1 cellular context compared by ENCODE assay signal in the genomic region with DNA sequence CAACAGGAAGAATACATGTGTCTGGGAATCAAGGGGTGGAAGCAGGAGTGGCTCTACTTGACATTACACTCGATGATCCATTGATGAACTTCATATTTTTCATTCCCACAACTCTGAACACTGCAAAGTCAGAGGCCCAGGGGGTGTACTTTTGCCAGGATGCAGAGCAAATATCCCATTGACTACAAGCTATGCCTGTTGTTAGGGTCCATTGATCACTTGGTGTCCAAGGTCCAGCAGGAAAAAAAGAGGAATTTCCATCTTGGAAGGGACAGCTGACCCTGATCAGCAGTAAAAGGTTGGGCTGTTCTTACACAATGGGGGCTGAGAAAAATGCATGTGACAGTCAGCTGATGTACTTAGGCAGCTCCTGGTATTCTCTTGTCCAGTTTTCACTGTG.
TF ChIP-seq lines count a peak whose summit lies in the region.

No MANE protein-coding gene starts in this region.

TF ChIP-seq in HepG2, 621 proteins besides CTCF, POLR2A, EP300 and RAD21 (continued from another document and continues in another):
- TF ChIP-seq ARID5B (CRISPR knock-in tag; IDR thresholded peaks at IDR 0.05) (peak; percentile 46; the same call in 1 of the 2 replicates), HNRNPLL (IDR thresholded peaks at IDR 0.05; ENCODE audit: low read depth, low read length, poor library complexity, severe bottlenecking) (no peak), NFRKB (IDR thresholded peaks at IDR 0.05) (no peak), ZNF496 (CRISPR knock-in tag; IDR thresholded peaks at IDR 0.05; ENCODE audit: insufficient replicate concordance) (no peak), ZIK1 (CRISPR knock-in tag; IDR thresholded peaks at IDR 0.05; ENCODE audit: borderline replicate concordance, low read depth) (no peak), STAG1 (CRISPR knock-in tag; IDR thresholded peaks at IDR 0.05) (no peak), TBL1XR1 (IDR thresholded peaks at IDR 0.05; ENCODE audit: borderline replicate concordance, low read length, partially characterized antibody) (no peak), PRPF4 (IDR thresholded peaks at IDR 0.05; ENCODE audit: low read depth, low read length, poor library complexity, severe bottlenecking) (no peak), BRCA1 (CRISPR knock-in tag; IDR thresholded peaks at IDR 0.05) (no peak), FOXM1 (CRISPR knock-in tag; IDR thresholded peaks at IDR 0.05) (no peak), ZNF12 (CRISPR knock-in tag; IDR thresholded peaks at IDR 0.05) (no peak), ZNF263 (CRISPR knock-in tag; IDR thresholded peaks at IDR 0.05) (no peak), ZSCAN25 (CRISPR knock-in tag; IDR thresholded peaks at IDR 0.05) (no peak), DMAP1 (CRISPR knock-in tag; IDR thresholded peaks at IDR 0.05) (no peak), PATZ1 (CRISPR knock-in tag; IDR thresholded peaks at IDR 0.05) (0 out of 2 replicates have a peak, but pooled peaks have one; percentile 18), POLR2G (IDR thresholded peaks at IDR 0.05; ENCODE audit: low read depth, low read length) (no peak), SOX6 (IDR thresholded peaks at IDR 0.05) (no peak), SOX6 (CRISPR knock-in tag; IDR thresholded peaks at IDR 0.05) (peak; percentile 66), ZNF572 (CRISPR knock-in tag; IDR thresholded peaks at IDR 0.05) (no peak), TFAP4 (IDR thresholded peaks at IDR 0.05; ENCODE audit: borderline replicate concordance, low read depth) (peak; percentile 88), NR2F2 (IDR thresholded peaks at IDR 0.05; ENCODE audit: borderline replicate concordance, low read depth) (no peak), NFYB (CRISPR knock-in tag; IDR thresholded peaks at IDR 0.05) (no peak), CHCHD3 (CRISPR knock-in tag; IDR thresholded peaks at IDR 0.05) (no peak), ERF (CRISPR knock-in tag; IDR thresholded peaks at IDR 0.05) (no peak), CEBPG (CRISPR knock-in tag; IDR thresholded peaks at IDR 0.05) (no peak), GABPA (IDR thresholded peaks at IDR 0.05; ENCODE audit: low read depth, low read length) (no peak), GABPA (CRISPR knock-in tag; IDR thresholded peaks at IDR 0.05; ENCODE audit: low read depth) (no peak; the same call in 1 of the 2 replicates), ZNF468 (CRISPR knock-in tag; IDR thresholded peaks at IDR 0.05) (no peak), MEIS2 (CRISPR knock-in tag; IDR thresholded peaks at IDR 0.05) (no peak)
- TF ChIP-seq, protein P1, sequence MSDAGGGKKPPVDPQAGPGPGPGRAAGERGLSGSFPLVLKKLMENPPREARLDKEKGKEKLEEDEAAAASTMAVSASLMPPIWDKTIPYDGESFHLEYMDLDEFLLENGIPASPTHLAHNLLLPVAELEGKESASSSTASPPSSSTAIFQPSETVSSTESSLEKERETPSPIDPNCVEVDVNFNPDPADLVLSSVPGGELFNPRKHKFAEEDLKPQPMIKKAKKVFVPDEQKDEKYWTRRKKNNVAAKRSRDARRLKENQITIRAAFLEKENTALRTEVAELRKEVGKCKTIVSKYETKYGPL (CRISPR knock-in tag; IDR thresholded peaks at IDR 0.05), result no peak
- TF ChIP-seq, protein P2, sequence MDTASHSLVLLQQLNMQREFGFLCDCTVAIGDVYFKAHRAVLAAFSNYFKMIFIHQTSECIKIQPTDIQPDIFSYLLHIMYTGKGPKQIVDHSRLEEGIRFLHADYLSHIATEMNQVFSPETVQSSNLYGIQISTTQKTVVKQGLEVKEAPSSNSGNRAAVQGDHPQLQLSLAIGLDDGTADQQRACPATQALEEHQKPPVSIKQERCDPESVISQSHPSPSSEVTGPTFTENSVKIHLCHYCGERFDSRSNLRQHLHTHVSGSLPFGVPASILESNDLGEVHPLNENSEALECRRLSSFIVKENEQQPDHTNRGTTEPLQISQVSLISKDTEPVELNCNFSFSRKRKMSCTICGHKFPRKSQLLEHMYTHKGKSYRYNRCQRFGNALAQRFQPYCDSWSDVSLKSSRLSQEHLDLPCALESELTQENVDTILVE (CRISPR knock-in tag; IDR thresholded peaks at IDR 0.05), result no peak
- TF ChIP-seq, protein P3, sequence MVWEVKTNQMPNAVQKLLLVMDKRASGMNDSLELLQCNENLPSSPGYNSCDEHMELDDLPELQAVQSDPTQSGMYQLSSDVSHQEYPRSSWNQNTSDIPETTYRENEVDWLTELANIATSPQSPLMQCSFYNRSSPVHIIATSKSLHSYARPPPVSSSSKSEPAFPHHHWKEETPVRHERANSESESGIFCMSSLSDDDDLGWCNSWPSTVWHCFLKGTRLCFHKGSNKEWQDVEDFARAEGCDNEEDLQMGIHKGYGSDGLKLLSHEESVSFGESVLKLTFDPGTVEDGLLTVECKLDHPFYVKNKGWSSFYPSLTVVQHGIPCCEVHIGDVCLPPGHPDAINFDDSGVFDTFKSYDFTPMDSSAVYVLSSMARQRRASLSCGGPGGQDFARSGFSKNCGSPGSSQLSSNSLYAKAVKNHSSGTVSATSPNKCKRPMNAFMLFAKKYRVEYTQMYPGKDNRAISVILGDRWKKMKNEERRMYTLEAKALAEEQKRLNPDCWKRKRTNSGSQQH (CRISPR knock-in tag; IDR thresholded peaks at IDR 0.05; ENCODE audit: low read depth), result no peak
- TF ChIP-seq, protein P4, sequence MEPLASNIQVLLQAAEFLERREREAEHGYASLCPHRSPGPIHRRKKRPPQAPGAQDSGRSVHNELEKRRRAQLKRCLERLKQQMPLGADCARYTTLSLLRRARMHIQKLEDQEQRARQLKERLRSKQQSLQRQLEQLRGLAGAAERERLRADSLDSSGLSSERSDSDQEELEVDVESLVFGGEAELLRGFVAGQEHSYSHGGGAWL (CRISPR knock-in tag; IDR thresholded peaks at IDR 0.05), result no peak
- TF ChIP-seq, protein P5, sequence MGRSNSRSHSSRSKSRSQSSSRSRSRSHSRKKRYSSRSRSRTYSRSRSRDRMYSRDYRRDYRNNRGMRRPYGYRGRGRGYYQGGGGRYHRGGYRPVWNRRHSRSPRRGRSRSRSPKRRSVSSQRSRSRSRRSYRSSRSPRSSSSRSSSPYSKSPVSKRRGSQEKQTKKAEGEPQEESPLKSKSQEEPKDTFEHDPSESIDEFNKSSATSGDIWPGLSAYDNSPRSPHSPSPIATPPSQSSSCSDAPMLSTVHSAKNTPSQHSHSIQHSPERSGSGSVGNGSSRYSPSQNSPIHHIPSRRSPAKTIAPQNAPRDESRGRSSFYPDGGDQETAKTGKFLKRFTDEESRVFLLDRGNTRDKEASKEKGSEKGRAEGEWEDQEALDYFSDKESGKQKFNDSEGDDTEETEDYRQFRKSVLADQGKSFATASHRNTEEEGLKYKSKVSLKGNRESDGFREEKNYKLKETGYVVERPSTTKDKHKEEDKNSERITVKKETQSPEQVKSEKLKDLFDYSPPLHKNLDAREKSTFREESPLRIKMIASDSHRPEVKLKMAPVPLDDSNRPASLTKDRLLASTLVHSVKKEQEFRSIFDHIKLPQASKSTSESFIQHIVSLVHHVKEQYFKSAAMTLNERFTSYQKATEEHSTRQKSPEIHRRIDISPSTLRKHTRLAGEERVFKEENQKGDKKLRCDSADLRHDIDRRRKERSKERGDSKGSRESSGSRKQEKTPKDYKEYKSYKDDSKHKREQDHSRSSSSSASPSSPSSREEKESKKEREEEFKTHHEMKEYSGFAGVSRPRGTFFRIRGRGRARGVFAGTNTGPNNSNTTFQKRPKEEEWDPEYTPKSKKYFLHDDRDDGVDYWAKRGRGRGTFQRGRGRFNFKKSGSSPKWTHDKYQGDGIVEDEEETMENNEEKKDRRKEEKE (IDR thresholded peaks at IDR 0.05), result no peak
- TF ChIP-seq, protein P6, sequence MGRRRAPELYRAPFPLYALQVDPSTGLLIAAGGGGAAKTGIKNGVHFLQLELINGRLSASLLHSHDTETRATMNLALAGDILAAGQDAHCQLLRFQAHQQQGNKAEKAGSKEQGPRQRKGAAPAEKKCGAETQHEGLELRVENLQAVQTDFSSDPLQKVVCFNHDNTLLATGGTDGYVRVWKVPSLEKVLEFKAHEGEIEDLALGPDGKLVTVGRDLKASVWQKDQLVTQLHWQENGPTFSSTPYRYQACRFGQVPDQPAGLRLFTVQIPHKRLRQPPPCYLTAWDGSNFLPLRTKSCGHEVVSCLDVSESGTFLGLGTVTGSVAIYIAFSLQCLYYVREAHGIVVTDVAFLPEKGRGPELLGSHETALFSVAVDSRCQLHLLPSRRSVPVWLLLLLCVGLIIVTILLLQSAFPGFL (CRISPR knock-in tag; IDR thresholded peaks at IDR 0.05), result no peak
- TF ChIP-seq, protein P7, sequence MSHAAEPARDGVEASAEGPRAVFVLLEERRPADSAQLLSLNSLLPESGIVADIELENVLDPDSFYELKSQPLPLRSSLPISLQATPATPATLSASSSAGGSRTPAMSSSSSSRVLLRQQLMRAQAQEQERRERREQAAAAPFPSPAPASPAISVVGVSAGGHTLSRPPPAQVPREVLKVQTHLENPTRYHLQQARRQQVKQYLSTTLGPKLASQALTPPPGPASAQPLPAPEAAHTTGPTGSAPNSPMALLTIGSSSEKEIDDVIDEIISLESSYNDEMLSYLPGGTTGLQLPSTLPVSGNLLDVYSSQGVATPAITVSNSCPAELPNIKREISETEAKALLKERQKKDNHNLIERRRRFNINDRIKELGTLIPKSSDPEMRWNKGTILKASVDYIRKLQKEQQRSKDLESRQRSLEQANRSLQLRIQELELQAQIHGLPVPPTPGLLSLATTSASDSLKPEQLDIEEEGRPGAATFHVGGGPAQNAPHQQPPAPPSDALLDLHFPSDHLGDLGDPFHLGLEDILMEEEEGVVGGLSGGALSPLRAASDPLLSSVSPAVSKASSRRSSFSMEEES (CRISPR knock-in tag; IDR thresholded peaks at IDR 0.05), result peak; percentile 41; the same call in 1 of the 2 replicates
